8 cellular contexts compared by ENCODE assay signal in genomic region chr7:98470131-98470985, GRCh38.
DNase-seq lines count a peak whose midpoint lies in the region; ATAC-seq and TF ChIP-seq lines count a peak whose summit lies in the region.

No MANE protein-coding gene starts in this region.

- peak overlapping the region; percentile 67 for H3K4me3 ChIP-seq in HUES48 (ENCODE audit: low read depth, low read length)
- H3K4me3 ChIP-seq in hepatocyte, result peak overlapping the region; percentile 5

- H3K36me3 ChIP-seq in HUES48 (ENCODE audit: control insufficient read depth, insufficient read depth, low read length) (no peaks in the 10 kb centered on the region), hepatocyte (replicated peaks; ENCODE audit: insufficient read depth, low read depth) (no peaks in the 10 kb centered on the region)

- no peak for ATAC-seq in HG03175 (IDR thresholded peaks at IDR 0.05; ENCODE audit: unreplicated experiment)
- ATAC-seq in HG03342 (IDR thresholded peaks at IDR 0.05; ENCODE audit: unreplicated experiment), result no peak

- H3K9me3 ChIP-seq in HUES48 (ENCODE audit: control insufficient read depth, insufficient read depth, low read length) (no peaks in the 10 kb centered on the region), hepatocyte (ENCODE audit: low read depth) (no peaks in the 10 kb centered on the region)

- no peak overlapping the region for H3K9ac ChIP-seq in HUES48 (ENCODE audit: low read depth, low read length)

- TF ChIP-seq CTCF in hepatocyte (IDR thresholded peaks at IDR 0.05; ENCODE audit: poor library complexity), result no peak

- H3K27me3 ChIP-seq in HUES48 (ENCODE audit: control insufficient read depth, insufficient read depth, low read length) (0 out of 2 replicates have a peak, but pooled peaks cover 3% of the 10 kb centered on the region), hepatocyte (peaks cover 8% of the 10 kb centered on the region)

- no peaks in the 10 kb centered on the region for H3K4me1 ChIP-seq in HUES48 (ENCODE audit: control insufficient read depth, insufficient read depth, low read length)
- H3K4me1 ChIP-seq in hepatocyte (ENCODE audit: insufficient read depth), result no peaks in the 10 kb centered on the region

- H4K20me1 ChIP-seq in hepatocyte (ENCODE audit: insufficient read depth, poor library complexity, severe bottlenecking), result no peaks in the 10 kb centered on the region

- H3K9me2 ChIP-seq in hepatocyte (replicated peaks; ENCODE audit: insufficient read depth), result no peaks in the 10 kb centered on the region

- peak overlapping the region; percentile 80 for H2AFZ ChIP-seq in hepatocyte

- peak overlapping the region; percentile 88 for H3K4me2 ChIP-seq in hepatocyte

- H3K27ac ChIP-seq in HUES48 (ENCODE audit: low read depth, low read length) (peak overlapping the region; percentile 51), hepatocyte (no peak overlapping the region)

- H3K79me2 ChIP-seq in hepatocyte, result no peaks in the 10 kb centered on the region

- WGBS in hepatocyte (ENCODE audit: low lambda C conversion rate, missing lambda C conversion rate), result 11% methylated on average over 29 of the region's 43 CpGs

- peak; percentile 21 for DNase-seq in activated CD8-positive, alpha-beta memory T cell treated with anti-CD3 and anti-CD28 coated beads, Interleukin-2, amount 50 U/mL, for 4 hours
- DNase-seq in hepatocyte (ENCODE audit: low spot score), result peak; percentile 86
- DNase-seq in stimulated activated CD4-positive, alpha-beta T cell treated with anti-CD3 and anti-CD28 coated beads, Interleukin-4, amount 100 ng/mL, for 24 hours, result peak; percentile 7
- no peak for DNase-seq in globus pallidus (ENCODE audit: low spot score)
- DNase-seq in NCI-H2171 treated with DMSO at 0.1 percent for 48 hours (lab: John Stamatoyannopoulos, UW), result no peak

Comparison
In these comparisons a context has a peak if more than half of its experiments do, and no peak if none do; other contexts are left out.
1. DNase-seq: peak in activated CD8-positive, alpha-beta memory T cell treated with anti-CD3 and anti-CD28 coated beads, Interleukin-2, amount 50 U/mL, for 4 hours (single experiment), hepatocyte (single experiment) and stimulated activated CD4-positive, alpha-beta T cell treated with anti-CD3 and anti-CD28 coated beads, Interleukin-4, amount 100 ng/mL, for 24 hours (single experiment); none in globus pallidus (single experiment) and NCI-H2171 treated with DMSO at 0.1 percent for 48 hours (single experiment).